Comparison of ENCODE assay signal across 9 cellular contexts in the genomic region with DNA sequence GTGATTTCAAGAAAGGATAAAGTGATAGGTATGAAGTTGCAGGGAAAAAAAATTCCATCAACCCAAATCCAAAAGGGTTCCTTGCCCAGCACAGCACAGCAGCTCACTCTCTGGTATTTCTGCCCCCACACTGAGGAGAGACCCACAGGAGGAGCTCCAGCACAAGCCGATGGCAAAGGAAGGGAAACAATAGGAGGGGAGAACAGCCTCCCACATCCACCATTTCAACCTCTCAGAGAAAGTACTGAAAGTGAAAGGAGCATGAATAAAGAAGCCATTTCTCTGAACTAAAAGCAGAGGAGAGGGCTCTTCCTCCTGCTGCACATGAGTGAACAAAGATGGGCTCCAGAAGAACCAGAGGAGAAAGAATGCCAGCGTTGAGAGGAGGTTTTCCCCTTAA. TPM values are rescaled to one million over a fixed set of nuclear protein-coding genes. Genes with fewer than 3 reads are reported as not detected.
DNase-seq lines count a peak whose midpoint lies in the region; ATAC-seq and TF ChIP-seq lines count a peak whose summit lies in the region.
"Had no signal": no experiment of that assay in that cellular context is flagged by ENCODE, and none has a peak within 500 bp of the region (broad histone marks: within the 10 kb centered on the region; RNA-seq: fewer than 3 reads in every experiment).

No MANE protein-coding gene starts in this region.

- no peaks in the 10 kb centered on the region for H3K36me3 ChIP-seq in BLaER1 treated with 17β-estradiol and CSF1 and Interleukin-3, amounts not matched to agents 10 nM and 100 nM
- no peaks in the 10 kb centered on the region for H3K36me3 ChIP-seq in lower lobe of right lung
- H3K36me3 ChIP-seq in suprapubic skin: no peaks in the 10 kb centered on the region

- peaks cover 36% of the 10 kb centered on the region for H3K4me1 Mint-ChIP-seq in HFFc6 (ENCODE audit: low read depth)

- no peaks in the 10 kb centered on the region for H3K27me3 ChIP-seq in BLaER1 treated with 17β-estradiol and CSF1 and Interleukin-3, amounts not matched to agents 10 nM and 100 nM
- no peaks in the 10 kb centered on the region for H3K27me3 ChIP-seq in lower lobe of right lung (ENCODE audit: low read depth)
- no peaks in the 10 kb centered on the region for H3K27me3 ChIP-seq in suprapubic skin

- DNase-seq in HFFc6: peak; percentile 32
- DNase-seq in astrocyte of the hippocampus (ENCODE audit: low read depth, low spot score): peak; percentile 66
- no peak for DNase-seq in lower lobe of right lung
- no peak for DNase-seq in suprapubic skin (ENCODE audit: low spot score in 2 of 2)
- DNase-seq in NCI-H1694 (lab: John Stamatoyannopoulos, UW): no peak
- no peak for DNase-seq in NCI-H2171 (lab: John Stamatoyannopoulos, UW)

- peak overlapping the region; percentile 87 for H3K27ac Mint-ChIP-seq in HFFc6

- peak overlapping the region; percentile 76 for H3K4me3 Mint-ChIP-seq in HFFc6

- WGBS in suprapubic skin: 34% methylated on average over 2 of the region's 2 CpGs

- H3K9ac ChIP-seq in BLaER1 treated with 17β-estradiol and CSF1 and Interleukin-3, amounts not matched to agents 10 nM and 100 nM: peak overlapping the region; percentile 35 to 81 (median 73)

- TF ChIP-seq POLR2A in suprapubic skin (IDR thresholded peaks at IDR 0.05): no peak

- peak overlapping the region; percentile 63 to 95 (median 93); a peak in 21 of 22 replicates for H3K27ac ChIP-seq in BLaER1 treated with 17β-estradiol and CSF1 and Interleukin-3, amounts not matched to agents 10 nM and 100 nM
- peak overlapping the region; percentile 70 for H3K27ac ChIP-seq in lower lobe of right lung
- no peak overlapping the region for H3K27ac ChIP-seq in suprapubic skin
- H3K27ac ChIP-seq: HL-60 had no signal

- no peaks in the 10 kb centered on the region; a peak in 1 of 22 replicates for H3K9me3 ChIP-seq in BLaER1 treated with 17β-estradiol and CSF1 and Interleukin-3, amounts not matched to agents 10 nM and 100 nM (replicated peaks in 1 of 11)
- H3K9me3 ChIP-seq in lower lobe of right lung (no peaks in the 10 kb centered on the region), suprapubic skin (no peaks in the 10 kb centered on the region)

- no peaks in the 10 kb centered on the region for H3K27me3 Mint-ChIP-seq in HFFc6 (ENCODE audit: insufficient read depth)

- H3K36me3 Mint-ChIP-seq in HFFc6 (ENCODE audit: low read depth): no peaks in the 10 kb centered on the region

- TF ChIP-seq EP300 in suprapubic skin (IDR thresholded peaks at IDR 0.05): no peak

- intact Hi-C loops in lower lobe of right lung (cut with DNase I): no loop called here

- peak; percentile 37; the same call in 1 of the 2 replicates for TF ChIP-seq CTCF in HFFc6 (IDR thresholded peaks at IDR 0.05)
- TF ChIP-seq CTCF in lower lobe of right lung (IDR thresholded peaks at IDR 0.05): peak; percentile 42
- no peak for TF ChIP-seq CTCF in suprapubic skin (IDR thresholded peaks at IDR 0.05)

- ATAC-seq in lower lobe of right lung (peak in 1 of 2 donors; percentile 28), HG02571 (IDR thresholded peaks at IDR 0.05; ENCODE audit: unreplicated experiment) (no peak)

- no peaks in the 10 kb centered on the region for H4K20me1 ChIP-seq in BLaER1 treated with 17β-estradiol and CSF1 and Interleukin-3, amounts not matched to agents 10 nM and 100 nM

- peaks cover 45 to 94% (median 68%) of the 10 kb centered on the region in 10 experiments for H3K4me1 ChIP-seq in BLaER1 treated with 17β-estradiol and CSF1 and Interleukin-3, amounts not matched to agents 10 nM and 100 nM
- peaks cover 50% of the 10 kb centered on the region for H3K4me1 ChIP-seq in lower lobe of right lung
- peaks cover 12% of the 10 kb centered on the region for H3K4me1 ChIP-seq in suprapubic skin

- H3K4me3 ChIP-seq in BLaER1 treated with 17β-estradiol and CSF1 and Interleukin-3, amounts not matched to agents 10 nM and 100 nM: peak overlapping the region in 7 of 10 experiments; percentile 25 to 55 (median 36); a peak in 12 of 20 replicates
- H3K4me3 ChIP-seq in lower lobe of right lung (peak overlapping the region; percentile 15), suprapubic skin (no peak overlapping the region)

- no peaks in the 10 kb centered on the region for H3K9me3 Mint-ChIP-seq in HFFc6

- peak overlapping the region; percentile 59 to 92 (median 85) for H3K4me2 ChIP-seq in BLaER1 treated with 17β-estradiol and CSF1 and Interleukin-3, amounts not matched to agents 10 nM and 100 nM

RNA-seq across cellular contexts. Expression of gene ZSWIM6, which starts 54.9 kb away (rescaled TPM):
- 10 to 100 TPM in 5 of 6 experiments, 1 to 10 TPM in 1; 9.7 to 13.5 (median 11.7) TPM for total RNA-seq in HFFc6 (2021; fragmentation: NEBNext Ultra II Directional; extraction: Animal tissue kit (Norgen Biotek cat#: 25700))
- total RNA-seq in lower lobe of right lung (18.1 TPM), suprapubic skin (10 to 100 TPM in 1 of 4 donors, 1 to 10 TPM in 3; 7.3 to 12.2 (median 8.2) TPM)

Comparison
In these comparisons a context has a peak if more than half of its experiments do, and no peak if none do; other contexts are left out.
1. DNase-seq: peak in HFFc6 (single experiment) and astrocyte of the hippocampus (single experiment); none in lower lobe of right lung (single experiment), suprapubic skin (0 of 2), NCI-H1694 (single experiment) and NCI-H2171 (single experiment).
2. CTCF ChIP-seq: peak in HFFc6 (single experiment) and lower lobe of right lung (single experiment); none in suprapubic skin (0 of 2).